ENCODE assay signal across 2 cellular contexts in the genomic region with DNA sequence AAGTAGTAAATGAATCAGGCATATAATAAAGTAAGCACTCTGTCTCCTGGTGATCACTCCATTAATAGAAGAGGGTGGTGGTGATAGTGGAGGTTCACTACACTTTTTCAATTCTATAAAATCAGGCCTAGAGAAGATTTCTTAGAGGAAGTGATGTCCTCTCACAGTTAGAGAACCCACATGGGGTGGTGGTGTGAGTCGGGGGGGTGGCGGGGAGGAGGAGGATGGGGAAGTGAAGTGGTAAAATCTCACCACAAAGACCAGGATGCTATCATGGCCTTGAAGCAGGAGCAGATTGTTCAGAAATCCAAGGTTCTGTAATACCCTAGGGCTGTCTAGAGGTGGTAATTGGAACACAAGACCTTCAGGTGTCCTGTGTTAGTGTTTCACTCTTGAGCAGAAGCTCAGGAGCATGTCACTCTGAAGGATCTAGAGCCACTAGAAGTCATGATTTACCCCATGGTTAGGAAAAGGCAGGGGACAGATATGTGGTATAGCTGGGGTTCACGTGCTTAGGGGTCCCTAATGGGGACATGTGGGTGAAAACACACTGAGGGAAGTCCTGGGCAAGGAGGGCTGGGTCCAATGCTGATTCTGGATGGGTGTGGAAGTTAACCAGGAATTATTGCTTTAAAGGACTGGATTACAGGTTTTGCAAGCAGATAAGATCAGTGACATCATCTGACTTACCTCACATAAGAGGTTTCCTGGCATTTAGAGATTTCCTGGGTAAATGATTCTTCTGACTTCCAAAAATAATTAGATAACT.
TF ChIP-seq lines count a peak whose summit lies in the region.

No MANE protein-coding gene starts in this region.

TF ChIP-seq in liver, 16 proteins besides CTCF, POLR2A, EP300 and RAD21 (continued from another document):
- TF ChIP-seq, protein P1, sequence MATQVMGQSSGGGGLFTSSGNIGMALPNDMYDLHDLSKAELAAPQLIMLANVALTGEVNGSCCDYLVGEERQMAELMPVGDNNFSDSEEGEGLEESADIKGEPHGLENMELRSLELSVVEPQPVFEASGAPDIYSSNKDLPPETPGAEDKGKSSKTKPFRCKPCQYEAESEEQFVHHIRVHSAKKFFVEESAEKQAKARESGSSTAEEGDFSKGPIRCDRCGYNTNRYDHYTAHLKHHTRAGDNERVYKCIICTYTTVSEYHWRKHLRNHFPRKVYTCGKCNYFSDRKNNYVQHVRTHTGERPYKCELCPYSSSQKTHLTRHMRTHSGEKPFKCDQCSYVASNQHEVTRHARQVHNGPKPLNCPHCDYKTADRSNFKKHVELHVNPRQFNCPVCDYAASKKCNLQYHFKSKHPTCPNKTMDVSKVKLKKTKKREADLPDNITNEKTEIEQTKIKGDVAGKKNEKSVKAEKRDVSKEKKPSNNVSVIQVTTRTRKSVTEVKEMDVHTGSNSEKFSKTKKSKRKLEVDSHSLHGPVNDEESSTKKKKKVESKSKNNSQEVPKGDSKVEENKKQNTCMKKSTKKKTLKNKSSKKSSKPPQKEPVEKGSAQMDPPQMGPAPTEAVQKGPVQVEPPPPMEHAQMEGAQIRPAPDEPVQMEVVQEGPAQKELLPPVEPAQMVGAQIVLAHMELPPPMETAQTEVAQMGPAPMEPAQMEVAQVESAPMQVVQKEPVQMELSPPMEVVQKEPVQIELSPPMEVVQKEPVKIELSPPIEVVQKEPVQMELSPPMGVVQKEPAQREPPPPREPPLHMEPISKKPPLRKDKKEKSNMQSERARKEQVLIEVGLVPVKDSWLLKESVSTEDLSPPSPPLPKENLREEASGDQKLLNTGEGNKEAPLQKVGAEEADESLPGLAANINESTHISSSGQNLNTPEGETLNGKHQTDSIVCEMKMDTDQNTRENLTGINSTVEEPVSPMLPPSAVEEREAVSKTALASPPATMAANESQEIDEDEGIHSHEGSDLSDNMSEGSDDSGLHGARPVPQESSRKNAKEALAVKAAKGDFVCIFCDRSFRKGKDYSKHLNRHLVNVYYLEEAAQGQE (IDR thresholded peaks at IDR 0.05) = no peak
- TF ChIP-seq RXRA (IDR thresholded peaks at IDR 0.05) (no peak), TAF1 (conservative IDR thresholded peaks at IDR 0.05) (no peak), GABPA (IDR thresholded peaks at IDR 0.05 in 1 of 2, conservative IDR thresholded peaks at IDR 0.05 in 1 of 2) (no peak), HNF4A (conservative IDR thresholded peaks at IDR 0.05) (no peak), NR2F2 (IDR thresholded peaks at IDR 0.05) (no peak), EGR1 (IDR thresholded peaks at IDR 0.05; ENCODE audit: low read depth in 2 of 2) (no peak), YY1 (IDR thresholded peaks at IDR 0.05) (no peak), FOXA2 (IDR thresholded peaks at IDR 0.05) (no peak)
- TF ChIP-seq, protein P2, sequence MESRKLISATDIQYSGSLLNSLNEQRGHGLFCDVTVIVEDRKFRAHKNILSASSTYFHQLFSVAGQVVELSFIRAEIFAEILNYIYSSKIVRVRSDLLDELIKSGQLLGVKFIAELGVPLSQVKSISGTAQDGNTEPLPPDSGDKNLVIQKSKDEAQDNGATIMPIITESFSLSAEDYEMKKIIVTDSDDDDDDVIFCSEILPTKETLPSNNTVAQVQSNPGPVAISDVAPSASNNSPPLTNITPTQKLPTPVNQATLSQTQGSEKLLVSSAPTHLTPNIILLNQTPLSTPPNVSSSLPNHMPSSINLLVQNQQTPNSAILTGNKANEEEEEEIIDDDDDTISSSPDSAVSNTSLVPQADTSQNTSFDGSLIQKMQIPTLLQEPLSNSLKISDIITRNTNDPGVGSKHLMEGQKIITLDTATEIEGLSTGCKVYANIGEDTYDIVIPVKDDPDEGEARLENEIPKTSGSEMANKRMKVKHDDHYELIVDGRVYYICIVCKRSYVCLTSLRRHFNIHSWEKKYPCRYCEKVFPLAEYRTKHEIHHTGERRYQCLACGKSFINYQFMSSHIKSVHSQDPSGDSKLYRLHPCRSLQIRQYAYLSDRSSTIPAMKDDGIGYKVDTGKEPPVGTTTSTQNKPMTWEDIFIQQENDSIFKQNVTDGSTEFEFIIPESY (IDR thresholded peaks at IDR 0.05) = no peak
- TF ChIP-seq, protein P3, sequence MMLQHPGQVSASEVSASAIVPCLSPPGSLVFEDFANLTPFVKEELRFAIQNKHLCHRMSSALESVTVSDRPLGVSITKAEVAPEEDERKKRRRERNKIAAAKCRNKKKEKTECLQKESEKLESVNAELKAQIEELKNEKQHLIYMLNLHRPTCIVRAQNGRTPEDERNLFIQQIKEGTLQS (IDR thresholded peaks at IDR 0.05) = no peak
- TF ChIP-seq, protein P4, sequence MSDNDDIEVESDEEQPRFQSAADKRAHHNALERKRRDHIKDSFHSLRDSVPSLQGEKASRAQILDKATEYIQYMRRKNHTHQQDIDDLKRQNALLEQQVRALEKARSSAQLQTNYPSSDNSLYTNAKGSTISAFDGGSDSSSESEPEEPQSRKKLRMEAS (IDR thresholded peaks at IDR 0.05) = no peak

TF ChIP-seq in HepG2, 621 proteins besides CTCF, POLR2A, EP300 and RAD21 (continues in another document):
- TF ChIP-seq, protein P5, sequence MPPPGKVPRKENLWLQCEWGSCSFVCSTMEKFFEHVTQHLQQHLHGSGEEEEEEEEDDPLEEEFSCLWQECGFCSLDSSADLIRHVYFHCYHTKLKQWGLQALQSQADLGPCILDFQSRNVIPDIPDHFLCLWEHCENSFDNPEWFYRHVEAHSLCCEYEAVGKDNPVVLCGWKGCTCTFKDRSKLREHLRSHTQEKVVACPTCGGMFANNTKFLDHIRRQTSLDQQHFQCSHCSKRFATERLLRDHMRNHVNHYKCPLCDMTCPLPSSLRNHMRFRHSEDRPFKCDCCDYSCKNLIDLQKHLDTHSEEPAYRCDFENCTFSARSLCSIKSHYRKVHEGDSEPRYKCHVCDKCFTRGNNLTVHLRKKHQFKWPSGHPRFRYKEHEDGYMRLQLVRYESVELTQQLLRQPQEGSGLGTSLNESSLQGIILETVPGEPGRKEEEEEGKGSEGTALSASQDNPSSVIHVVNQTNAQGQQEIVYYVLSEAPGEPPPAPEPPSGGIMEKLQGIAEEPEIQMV (CRISPR knock-in tag; IDR thresholded peaks at IDR 0.05; ENCODE audit: low read depth) = no peak
- TF ChIP-seq, protein P6, sequence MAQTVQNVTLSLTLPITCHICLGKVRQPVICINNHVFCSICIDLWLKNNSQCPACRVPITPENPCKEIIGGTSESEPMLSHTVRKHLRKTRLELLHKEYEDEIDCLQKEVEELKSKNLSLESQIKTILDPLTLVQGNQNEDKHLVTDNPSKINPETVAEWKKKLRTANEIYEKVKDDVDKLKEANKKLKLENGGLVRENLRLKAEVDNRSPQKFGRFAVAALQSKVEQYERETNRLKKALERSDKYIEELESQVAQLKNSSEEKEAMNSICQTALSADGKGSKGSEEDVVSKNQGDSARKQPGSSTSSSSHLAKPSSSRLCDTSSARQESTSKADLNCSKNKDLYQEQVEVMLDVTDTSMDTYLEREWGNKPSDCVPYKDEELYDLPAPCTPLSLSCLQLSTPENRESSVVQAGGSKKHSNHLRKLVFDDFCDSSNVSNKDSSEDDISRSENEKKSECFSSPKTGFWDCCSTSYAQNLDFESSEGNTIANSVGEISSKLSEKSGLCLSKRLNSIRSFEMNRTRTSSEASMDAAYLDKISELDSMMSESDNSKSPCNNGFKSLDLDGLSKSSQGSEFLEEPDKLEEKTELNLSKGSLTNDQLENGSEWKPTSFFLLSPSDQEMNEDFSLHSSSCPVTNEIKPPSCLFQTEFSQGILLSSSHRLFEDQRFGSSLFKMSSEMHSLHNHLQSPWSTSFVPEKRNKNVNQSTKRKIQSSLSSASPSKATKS (CRISPR knock-in tag; IDR thresholded peaks at IDR 0.05) = no peak
- TF ChIP-seq RFXANK (CRISPR knock-in tag; IDR thresholded peaks at IDR 0.05) (no peak), THAP11 (CRISPR knock-in tag; IDR thresholded peaks at IDR 0.05) (no peak), SP5 (CRISPR knock-in tag; IDR thresholded peaks at IDR 0.05; ENCODE audit: borderline replicate concordance, low read depth) (no peak), XRCC5 (optimal IDR thresholded peaks at IDR 0.05; ENCODE audit: low read length) (no peak), MTA1 (CRISPR knock-in tag; IDR thresholded peaks at IDR 0.05; ENCODE audit: borderline replicate concordance) (no peak), SALL2 (CRISPR knock-in tag; IDR thresholded peaks at IDR 0.05) (no peak), NFATC3 (CRISPR knock-in tag; IDR thresholded peaks at IDR 0.05) (no peak), TP53 (CRISPR knock-in tag; conservative IDR thresholded peaks at IDR 0.05) (no peak), ZNF24 (IDR thresholded peaks at IDR 0.05) (no peak), ZZZ3 (CRISPR knock-in tag; IDR thresholded peaks at IDR 0.05; ENCODE audit: borderline replicate concordance) (no peak), ZFP62 (CRISPR knock-in tag; IDR thresholded peaks at IDR 0.05) (no peak)
- TF ChIP-seq, protein P7, sequence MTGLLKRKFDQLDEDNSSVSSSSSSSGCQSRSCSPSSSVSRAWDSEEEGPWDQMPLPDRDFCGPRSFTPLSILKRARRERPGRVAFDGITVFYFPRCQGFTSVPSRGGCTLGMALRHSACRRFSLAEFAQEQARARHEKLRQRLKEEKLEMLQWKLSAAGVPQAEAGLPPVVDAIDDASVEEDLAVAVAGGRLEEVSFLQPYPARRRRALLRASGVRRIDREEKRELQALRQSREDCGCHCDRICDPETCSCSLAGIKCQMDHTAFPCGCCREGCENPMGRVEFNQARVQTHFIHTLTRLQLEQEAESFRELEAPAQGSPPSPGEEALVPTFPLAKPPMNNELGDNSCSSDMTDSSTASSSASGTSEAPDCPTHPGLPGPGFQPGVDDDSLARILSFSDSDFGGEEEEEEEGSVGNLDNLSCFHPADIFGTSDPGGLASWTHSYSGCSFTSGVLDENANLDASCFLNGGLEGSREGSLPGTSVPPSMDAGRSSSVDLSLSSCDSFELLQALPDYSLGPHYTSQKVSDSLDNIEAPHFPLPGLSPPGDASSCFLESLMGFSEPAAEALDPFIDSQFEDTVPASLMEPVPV (CRISPR knock-in tag; IDR thresholded peaks at IDR 0.05) = no peak
- TF ChIP-seq, protein P8, sequence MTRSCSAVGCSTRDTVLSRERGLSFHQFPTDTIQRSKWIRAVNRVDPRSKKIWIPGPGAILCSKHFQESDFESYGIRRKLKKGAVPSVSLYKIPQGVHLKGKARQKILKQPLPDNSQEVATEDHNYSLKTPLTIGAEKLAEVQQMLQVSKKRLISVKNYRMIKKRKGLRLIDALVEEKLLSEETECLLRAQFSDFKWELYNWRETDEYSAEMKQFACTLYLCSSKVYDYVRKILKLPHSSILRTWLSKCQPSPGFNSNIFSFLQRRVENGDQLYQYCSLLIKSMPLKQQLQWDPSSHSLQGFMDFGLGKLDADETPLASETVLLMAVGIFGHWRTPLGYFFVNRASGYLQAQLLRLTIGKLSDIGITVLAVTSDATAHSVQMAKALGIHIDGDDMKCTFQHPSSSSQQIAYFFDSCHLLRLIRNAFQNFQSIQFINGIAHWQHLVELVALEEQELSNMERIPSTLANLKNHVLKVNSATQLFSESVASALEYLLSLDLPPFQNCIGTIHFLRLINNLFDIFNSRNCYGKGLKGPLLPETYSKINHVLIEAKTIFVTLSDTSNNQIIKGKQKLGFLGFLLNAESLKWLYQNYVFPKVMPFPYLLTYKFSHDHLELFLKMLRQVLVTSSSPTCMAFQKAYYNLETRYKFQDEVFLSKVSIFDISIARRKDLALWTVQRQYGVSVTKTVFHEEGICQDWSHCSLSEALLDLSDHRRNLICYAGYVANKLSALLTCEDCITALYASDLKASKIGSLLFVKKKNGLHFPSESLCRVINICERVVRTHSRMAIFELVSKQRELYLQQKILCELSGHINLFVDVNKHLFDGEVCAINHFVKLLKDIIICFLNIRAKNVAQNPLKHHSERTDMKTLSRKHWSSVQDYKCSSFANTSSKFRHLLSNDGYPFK (CRISPR knock-in tag; IDR thresholded peaks at IDR 0.05; ENCODE audit: borderline replicate concordance) = no peak
- TF ChIP-seq, protein P9, sequence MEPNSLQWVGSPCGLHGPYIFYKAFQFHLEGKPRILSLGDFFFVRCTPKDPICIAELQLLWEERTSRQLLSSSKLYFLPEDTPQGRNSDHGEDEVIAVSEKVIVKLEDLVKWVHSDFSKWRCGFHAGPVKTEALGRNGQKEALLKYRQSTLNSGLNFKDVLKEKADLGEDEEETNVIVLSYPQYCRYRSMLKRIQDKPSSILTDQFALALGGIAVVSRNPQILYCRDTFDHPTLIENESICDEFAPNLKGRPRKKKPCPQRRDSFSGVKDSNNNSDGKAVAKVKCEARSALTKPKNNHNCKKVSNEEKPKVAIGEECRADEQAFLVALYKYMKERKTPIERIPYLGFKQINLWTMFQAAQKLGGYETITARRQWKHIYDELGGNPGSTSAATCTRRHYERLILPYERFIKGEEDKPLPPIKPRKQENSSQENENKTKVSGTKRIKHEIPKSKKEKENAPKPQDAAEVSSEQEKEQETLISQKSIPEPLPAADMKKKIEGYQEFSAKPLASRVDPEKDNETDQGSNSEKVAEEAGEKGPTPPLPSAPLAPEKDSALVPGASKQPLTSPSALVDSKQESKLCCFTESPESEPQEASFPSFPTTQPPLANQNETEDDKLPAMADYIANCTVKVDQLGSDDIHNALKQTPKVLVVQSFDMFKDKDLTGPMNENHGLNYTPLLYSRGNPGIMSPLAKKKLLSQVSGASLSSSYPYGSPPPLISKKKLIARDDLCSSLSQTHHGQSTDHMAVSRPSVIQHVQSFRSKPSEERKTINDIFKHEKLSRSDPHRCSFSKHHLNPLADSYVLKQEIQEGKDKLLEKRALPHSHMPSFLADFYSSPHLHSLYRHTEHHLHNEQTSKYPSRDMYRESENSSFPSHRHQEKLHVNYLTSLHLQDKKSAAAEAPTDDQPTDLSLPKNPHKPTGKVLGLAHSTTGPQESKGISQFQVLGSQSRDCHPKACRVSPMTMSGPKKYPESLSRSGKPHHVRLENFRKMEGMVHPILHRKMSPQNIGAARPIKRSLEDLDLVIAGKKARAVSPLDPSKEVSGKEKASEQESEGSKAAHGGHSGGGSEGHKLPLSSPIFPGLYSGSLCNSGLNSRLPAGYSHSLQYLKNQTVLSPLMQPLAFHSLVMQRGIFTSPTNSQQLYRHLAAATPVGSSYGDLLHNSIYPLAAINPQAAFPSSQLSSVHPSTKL (CRISPR knock-in tag; IDR thresholded peaks at IDR 0.05) = no peak
